1 cellular context compared by ENCODE assay signal in the genomic region with DNA sequence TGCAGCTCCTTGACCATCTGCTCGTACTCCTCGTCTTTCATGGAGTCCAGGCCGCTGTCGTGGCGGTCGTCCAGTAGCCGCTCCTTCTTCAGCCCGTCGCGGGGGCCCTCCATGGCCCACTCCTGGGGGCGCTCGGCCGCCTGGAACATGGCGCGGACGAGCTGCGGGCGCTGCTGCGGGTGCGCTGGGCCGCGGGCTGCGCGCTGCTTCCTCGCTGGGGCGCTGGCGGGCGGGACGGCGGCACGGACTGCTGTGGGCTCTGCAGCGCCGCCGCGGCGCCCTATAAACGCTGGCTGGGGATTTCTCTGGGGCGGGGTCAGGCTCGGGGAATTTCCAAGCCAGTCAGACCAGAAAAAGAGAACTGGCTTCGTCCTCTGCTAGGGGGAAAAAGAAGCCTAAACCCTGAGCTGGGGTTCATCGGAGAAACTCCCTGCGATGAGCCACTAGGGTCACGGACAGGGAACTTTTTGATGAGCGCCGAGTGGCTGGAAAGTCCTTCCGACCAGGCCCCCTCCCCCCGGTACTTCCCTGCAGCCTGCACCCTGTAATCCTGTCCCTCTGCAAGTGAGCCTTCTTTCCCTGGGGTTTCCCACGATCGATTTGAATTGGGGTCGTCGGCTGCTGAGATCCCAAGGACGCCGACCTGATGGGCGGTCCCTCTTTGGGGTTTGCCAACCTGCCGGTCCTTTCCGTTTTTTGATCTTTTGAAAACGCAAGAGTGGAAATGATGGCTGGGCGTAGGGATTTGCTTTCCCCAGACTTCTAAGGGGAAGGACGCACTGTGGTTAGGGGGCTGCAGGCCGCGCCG.
TF ChIP-seq lines count a peak whose summit lies in the region.

A gene with protein sequence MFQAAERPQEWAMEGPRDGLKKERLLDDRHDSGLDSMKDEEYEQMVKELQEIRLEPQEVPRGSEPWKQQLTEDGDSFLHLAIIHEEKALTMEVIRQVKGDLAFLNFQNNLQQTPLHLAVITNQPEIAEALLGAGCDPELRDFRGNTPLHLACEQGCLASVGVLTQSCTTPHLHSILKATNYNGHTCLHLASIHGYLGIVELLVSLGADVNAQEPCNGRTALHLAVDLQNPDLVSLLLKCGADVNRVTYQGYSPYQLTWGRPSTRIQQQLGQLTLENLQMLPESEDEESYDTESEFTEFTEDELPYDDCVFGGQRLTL (minus strand): TSS at position 254 of the 808 bp plus-strand sequence. CDS start 105 bp downstream, at position 149.

TF ChIP-seq in HepG2, 621 proteins besides CTCF, POLR2A, EP300 and RAD21 (continued from another document and continues in another):
- TF ChIP-seq, protein P1, sequence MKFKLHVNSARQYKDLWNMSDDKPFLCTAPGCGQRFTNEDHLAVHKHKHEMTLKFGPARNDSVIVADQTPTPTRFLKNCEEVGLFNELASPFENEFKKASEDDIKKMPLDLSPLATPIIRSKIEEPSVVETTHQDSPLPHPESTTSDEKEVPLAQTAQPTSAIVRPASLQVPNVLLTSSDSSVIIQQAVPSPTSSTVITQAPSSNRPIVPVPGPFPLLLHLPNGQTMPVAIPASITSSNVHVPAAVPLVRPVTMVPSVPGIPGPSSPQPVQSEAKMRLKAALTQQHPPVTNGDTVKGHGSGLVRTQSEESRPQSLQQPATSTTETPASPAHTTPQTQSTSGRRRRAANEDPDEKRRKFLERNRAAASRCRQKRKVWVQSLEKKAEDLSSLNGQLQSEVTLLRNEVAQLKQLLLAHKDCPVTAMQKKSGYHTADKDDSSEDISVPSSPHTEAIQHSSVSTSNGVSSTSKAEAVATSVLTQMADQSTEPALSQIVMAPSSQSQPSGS (CRISPR knock-in tag; IDR thresholded peaks at IDR 0.05) = peak; percentile 44; the same call in 1 of the 2 replicates
- TF ChIP-seq TBP (CRISPR knock-in tag; IDR thresholded peaks at IDR 0.05) (no peak), IRF2 (CRISPR knock-in tag; IDR thresholded peaks at IDR 0.05) (peak; percentile 64), ZBTB42 (CRISPR knock-in tag; IDR thresholded peaks at IDR 0.05) (0 out of 2 replicates have a peak, but pooled peaks have one; percentile 10), TOE1 (CRISPR knock-in tag; IDR thresholded peaks at IDR 0.05) (peak; percentile 96), ZNF83 (CRISPR knock-in tag; IDR thresholded peaks at IDR 0.05; ENCODE audit: borderline replicate concordance) (peak; percentile 82), HMG20B (CRISPR knock-in tag; conservative IDR thresholded peaks at IDR 0.05) (peak; percentile 81), ZKSCAN5 (CRISPR knock-in tag; IDR thresholded peaks at IDR 0.05) (peak; percentile 71; the same call in 1 of the 2 replicates), POLR2AphosphoS5 (IDR thresholded peaks at IDR 0.05; ENCODE audit: low read depth, low read length) (peak; percentile 84), KDM6A (CRISPR knock-in tag; IDR thresholded peaks at IDR 0.05; ENCODE audit: low read depth) (peak; percentile 49; the same call in 1 of the 2 replicates), ZNF713 (CRISPR knock-in tag; IDR thresholded peaks at IDR 0.05) (peak; percentile 86; the same call in 1 of the 2 replicates), MYNN (CRISPR knock-in tag; IDR thresholded peaks at IDR 0.05; ENCODE audit: low read depth) (no peak; the same call in 1 of the 2 replicates), MAZ (IDR thresholded peaks at IDR 0.05; ENCODE audit: borderline replicate concordance, low read depth, low read length) (no peak; the same call in 1 of the 2 replicates), MAZ (CRISPR knock-in tag; IDR thresholded peaks at IDR 0.05; ENCODE audit: low read depth) (peak; percentile 86), ATF1 (CRISPR knock-in tag; IDR thresholded peaks at IDR 0.05) (no peak; the same call in 1 of the 2 replicates), THAP11 (CRISPR knock-in tag; IDR thresholded peaks at IDR 0.05) (peak; percentile 65; the same call in 1 of the 2 replicates)
- TF ChIP-seq, protein P2, sequence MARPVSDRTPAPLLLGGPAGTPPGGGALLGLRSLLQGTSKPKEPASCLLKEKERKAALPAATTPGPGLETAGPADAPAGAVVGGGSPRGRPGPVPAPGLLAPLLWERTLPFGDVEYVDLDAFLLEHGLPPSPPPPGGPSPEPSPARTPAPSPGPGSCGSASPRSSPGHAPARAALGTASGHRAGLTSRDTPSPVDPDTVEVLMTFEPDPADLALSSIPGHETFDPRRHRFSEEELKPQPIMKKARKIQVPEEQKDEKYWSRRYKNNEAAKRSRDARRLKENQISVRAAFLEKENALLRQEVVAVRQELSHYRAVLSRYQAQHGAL (CRISPR knock-in tag; IDR thresholded peaks at IDR 0.05; ENCODE audit: not compliant biosample characterization) = peak; percentile 91
- TF ChIP-seq, protein P3, sequence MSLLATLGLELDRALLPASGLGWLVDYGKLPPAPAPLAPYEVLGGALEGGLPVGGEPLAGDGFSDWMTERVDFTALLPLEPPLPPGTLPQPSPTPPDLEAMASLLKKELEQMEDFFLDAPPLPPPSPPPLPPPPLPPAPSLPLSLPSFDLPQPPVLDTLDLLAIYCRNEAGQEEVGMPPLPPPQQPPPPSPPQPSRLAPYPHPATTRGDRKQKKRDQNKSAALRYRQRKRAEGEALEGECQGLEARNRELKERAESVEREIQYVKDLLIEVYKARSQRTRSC (CRISPR knock-in tag; IDR thresholded peaks at IDR 0.05; ENCODE audit: low read depth) = no peak; the same call in 1 of the 2 replicates
- TF ChIP-seq, protein P4, sequence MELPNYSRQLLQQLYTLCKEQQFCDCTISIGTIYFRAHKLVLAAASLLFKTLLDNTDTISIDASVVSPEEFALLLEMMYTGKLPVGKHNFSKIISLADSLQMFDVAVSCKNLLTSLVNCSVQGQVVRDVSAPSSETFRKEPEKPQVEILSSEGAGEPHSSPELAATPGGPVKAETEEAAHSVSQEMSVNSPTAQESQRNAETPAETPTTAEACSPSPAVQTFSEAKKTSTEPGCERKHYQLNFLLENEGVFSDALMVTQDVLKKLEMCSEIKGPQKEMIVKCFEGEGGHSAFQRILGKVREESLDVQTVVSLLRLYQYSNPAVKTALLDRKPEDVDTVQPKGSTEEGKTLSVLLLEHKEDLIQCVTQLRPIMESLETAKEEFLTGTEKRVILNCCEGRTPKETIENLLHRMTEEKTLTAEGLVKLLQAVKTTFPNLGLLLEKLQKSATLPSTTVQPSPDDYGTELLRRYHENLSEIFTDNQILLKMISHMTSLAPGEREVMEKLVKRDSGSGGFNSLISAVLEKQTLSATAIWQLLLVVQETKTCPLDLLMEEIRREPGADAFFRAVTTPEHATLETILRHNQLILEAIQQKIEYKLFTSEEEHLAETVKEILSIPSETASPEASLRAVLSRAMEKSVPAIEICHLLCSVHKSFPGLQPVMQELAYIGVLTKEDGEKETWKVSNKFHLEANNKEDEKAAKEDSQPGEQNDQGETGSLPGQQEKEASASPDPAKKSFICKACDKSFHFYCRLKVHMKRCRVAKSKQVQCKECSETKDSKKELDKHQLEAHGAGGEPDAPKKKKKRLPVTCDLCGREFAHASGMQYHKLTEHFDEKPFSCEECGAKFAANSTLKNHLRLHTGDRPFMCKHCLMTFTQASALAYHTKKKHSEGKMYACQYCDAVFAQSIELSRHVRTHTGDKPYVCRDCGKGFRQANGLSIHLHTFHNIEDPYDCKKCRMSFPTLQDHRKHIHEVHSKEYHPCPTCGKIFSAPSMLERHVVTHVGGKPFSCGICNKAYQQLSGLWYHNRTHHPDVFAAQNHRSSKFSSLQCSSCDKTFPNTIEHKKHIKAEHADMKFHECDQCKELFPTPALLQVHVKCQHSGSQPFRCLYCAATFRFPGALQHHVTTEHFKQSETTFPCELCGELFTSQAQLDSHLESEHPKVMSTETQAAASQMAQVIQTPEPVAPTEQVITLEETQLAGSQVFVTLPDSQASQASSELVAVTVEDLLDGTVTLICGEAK (IDR thresholded peaks at IDR 0.05) = no peak
- TF ChIP-seq, protein P4 (CRISPR knock-in tag; IDR thresholded peaks at IDR 0.05) = peak; percentile 86
- TF ChIP-seq, protein P5, sequence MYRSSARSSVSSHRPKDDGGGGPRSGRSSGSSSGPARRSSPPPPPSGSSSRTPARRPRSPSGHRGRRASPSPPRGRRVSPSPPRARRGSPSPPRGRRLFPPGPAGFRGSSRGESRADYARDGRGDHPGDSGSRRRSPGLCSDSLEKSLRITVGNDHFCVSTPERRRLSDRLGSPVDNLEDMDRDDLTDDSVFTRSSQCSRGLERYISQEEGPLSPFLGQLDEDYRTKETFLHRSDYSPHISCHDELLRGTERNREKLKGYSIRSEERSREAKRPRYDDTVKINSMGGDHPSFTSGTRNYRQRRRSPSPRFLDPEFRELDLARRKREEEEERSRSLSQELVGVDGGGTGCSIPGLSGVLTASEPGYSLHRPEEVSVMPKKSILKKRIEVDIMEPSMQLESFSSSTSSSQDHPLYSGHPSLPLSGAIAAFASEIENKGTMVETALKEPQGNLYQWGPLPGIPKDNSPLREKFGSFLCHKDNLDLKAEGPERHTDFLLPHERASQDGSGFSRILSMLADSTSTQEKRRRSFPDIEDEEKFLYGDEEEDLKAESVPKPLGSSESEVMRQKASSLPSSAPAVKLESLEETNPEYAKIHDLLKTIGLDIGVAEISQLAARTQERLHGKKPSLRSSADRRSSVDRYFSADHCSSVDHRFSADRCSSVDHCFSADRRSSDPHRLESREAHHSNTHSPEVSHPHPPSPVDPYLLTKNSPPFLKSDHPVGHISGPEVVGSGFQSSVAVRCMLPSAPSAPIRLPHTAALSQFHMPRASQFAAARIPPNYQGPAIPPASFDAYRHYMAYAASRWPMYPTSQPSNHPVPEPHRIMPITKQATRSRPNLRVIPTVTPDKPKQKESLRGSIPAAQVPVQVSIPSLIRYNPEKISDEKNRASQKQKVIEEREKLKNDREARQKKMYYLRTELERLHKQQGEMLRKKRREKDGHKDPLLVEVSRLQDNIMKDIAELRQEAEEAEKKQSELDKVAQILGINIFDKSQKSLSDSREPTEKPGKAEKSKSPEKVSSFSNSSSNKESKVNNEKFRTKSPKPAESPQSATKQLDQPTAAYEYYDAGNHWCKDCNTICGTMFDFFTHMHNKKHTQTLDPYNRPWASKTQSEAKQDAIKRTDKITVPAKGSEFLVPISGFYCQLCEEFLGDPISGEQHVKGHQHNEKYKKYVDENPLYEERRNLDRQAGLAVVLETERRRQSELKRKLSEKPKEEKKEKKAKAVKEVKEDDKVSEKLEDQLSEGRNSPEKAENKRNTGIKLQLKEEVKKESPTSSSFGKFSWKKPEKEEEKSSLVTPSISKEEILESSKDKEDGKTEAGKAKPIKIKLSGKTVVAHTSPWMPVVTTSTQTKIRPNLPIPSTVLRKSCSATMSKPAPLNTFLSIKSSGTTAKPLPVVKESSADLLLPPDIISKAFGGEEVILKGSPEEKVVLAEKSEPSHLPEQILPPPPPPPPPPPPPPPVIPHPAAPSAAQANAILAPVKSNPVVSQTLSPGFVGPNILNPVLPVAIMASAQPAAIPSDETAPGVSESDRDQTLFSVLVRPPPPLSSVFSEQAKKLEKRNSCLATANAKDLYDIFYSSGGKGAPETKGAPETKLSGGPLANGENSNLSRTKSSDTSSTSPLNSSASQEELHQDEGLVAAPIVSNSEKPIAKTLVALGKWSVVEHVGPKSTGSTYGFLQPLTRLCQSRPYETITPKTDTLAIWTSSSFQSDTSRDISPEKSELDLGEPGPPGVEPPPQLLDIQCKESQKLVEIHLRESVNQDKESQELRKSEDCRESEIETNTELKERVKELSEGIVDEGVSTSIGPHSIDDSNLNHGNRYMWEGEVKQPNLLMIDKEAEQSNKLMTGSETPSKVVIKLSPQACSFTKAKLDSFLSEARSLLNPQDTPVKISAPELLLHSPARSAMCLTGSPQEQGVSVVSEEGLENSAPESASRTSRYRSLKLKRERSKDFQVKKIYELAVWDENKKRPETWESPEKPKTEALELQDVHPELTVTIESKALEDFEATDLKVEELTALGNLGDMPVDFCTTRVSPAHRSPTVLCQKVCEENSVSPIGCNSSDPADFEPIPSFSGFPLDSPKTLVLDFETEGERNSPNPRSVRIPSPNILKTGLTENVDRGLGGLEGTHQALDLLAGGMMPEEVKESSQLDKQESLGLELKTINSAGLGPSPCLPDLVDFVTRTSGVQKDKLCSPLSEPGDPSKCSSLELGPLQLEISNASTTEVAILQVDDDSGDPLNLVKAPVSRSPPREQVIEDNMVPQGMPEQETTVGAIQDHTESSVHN (CRISPR knock-in tag; IDR thresholded peaks at IDR 0.05) = peak; percentile 85
- TF ChIP-seq, protein P6, sequence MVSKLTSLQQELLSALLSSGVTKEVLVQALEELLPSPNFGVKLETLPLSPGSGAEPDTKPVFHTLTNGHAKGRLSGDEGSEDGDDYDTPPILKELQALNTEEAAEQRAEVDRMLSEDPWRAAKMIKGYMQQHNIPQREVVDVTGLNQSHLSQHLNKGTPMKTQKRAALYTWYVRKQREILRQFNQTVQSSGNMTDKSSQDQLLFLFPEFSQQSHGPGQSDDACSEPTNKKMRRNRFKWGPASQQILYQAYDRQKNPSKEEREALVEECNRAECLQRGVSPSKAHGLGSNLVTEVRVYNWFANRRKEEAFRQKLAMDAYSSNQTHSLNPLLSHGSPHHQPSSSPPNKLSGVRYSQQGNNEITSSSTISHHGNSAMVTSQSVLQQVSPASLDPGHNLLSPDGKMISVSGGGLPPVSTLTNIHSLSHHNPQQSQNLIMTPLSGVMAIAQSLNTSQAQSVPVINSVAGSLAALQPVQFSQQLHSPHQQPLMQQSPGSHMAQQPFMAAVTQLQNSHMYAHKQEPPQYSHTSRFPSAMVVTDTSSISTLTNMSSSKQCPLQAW (CRISPR knock-in tag; IDR thresholded peaks at IDR 0.05) = peak; percentile 95
- TF ChIP-seq, protein P7, sequence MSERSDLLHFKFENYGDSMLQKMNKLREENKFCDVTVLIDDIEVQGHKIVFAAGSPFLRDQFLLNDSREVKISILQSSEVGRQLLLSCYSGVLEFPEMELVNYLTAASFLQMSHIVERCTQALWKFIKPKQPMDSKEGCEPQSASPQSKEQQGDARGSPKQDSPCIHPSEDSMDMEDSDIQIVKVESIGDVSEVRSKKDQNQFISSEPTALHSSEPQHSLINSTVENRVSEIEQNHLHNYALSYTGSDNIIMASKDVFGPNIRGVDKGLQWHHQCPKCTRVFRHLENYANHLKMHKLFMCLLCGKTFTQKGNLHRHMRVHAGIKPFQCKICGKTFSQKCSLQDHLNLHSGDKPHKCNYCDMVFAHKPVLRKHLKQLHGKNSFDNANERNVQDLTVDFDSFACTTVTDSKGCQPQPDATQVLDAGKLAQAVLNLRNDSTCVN (CRISPR knock-in tag; IDR thresholded peaks at IDR 0.05; ENCODE audit: borderline replicate concordance) = peak; percentile 35; the same call in 1 of the 2 replicates
